Comparison of ENCODE assay signal across 1 cellular context in the genomic region with DNA sequence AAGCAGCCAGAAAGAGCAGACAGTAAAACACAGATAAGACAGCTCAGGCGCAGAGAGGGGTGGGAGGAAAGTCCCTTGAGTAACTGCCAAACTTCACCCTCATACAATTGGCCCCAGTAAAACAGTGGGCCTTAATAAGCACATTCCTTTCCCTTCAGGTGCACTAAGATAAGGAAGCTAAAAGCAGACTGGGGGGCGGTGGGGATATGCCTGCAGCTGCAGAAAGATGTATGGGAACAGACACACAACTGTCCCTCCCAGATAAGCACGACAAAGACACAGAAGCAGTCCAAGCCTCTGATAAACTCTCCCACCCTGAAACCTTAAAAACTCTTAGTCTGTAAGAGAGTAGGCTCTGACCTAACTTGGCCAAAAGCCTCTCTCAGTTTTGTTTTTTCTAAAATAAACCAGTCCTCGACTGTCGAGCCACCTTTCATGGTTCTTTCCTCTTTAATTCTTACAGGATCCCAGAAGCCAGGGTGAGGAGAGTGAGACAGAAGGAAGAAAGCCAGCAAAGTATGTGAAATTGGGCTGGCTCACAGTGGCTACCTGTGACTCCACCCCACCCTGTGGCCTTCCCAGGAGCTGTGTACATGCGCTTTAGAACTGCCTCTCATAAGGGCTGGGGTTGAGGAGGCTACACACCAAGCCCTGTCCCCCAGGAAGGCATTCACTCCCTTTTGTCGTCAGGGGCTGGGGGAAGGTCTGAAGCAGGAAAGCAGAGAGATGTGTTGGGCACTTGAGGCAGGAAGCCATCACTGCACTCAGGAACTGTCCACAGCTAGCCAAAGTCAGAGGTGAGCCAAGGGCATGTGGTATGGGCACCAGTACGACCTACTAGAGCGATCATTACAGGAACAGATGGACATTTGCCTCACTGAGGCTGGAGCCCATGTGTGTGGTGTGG.
TF ChIP-seq lines count a peak whose summit lies in the region.

No MANE protein-coding gene starts in this region.

TF ChIP-seq in K562, 482 proteins besides CTCF, POLR2A, EP300 and RAD21 (continued from another document):
- TF ChIP-seq, protein P1, sequence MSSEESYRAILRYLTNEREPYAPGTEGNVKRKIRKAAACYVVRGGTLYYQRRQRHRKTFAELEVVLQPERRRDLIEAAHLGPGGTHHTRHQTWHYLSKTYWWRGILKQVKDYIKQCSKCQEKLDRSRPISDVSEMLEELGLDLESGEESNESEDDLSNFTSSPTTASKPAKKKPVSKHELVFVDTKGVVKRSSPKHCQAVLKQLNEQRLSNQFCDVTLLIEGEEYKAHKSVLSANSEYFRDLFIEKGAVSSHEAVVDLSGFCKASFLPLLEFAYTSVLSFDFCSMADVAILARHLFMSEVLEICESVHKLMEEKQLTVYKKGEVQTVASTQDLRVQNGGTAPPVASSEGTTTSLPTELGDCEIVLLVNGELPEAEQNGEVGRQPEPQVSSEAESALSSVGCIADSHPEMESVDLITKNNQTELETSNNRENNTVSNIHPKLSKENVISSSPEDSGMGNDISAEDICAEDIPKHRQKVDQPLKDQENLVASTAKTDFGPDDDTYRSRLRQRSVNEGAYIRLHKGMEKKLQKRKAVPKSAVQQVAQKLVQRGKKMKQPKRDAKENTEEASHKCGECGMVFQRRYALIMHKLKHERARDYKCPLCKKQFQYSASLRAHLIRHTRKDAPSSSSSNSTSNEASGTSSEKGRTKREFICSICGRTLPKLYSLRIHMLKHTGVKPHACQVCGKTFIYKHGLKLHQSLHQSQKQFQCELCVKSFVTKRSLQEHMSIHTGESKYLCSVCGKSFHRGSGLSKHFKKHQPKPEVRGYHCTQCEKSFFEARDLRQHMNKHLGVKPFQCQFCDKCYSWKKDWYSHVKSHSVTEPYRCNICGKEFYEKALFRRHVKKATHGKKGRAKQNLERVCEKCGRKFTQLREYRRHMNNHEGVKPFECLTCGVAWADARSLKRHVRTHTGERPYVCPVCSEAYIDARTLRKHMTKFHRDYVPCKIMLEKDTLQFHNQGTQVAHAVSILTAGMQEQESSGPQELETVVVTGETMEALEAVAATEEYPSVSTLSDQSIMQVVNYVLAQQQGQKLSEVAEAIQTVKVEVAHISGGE (CRISPR knock-in tag; IDR thresholded peaks at IDR 0.05): peak in 1 of 3 experiments; percentile 91; a peak in 2 of 6 replicates
- TF ChIP-seq PRPF4 (IDR thresholded peaks at IDR 0.05; ENCODE audit: insufficient read depth, low read depth, low read length, poor library complexity, severe bottlenecking) (no peak), ETS2 (tag; IDR thresholded peaks at IDR 0.05; ENCODE audit: borderline replicate concordance, poor library complexity, severe bottlenecking) (no peak), DNMT1 (IDR thresholded peaks at IDR 0.05) (0 out of 2 replicates have a peak, but pooled peaks have one; percentile 54), NFE2 (IDR thresholded peaks at IDR 0.05; ENCODE audit: low read depth) (peak; percentile 87), ZNF77 (CRISPR knock-in tag; IDR thresholded peaks at IDR 0.05) (no peak), MCM7 (IDR thresholded peaks at IDR 0.05) (0 out of 4 replicates have a peak, but pooled peaks of 1 of the 2 experiments have one; percentile 54), MYNN (IDR thresholded peaks at IDR 0.05) (peak; percentile 77; the same call in 1 of the 2 replicates), MYNN (CRISPR knock-in tag; IDR thresholded peaks at IDR 0.05) (no peak), XRCC3 (IDR thresholded peaks at IDR 0.05) (no peak), MEIS2 (IDR thresholded peaks at IDR 0.05; ENCODE audit: partially characterized antibody) (peak; percentile 98), ZNF239 (CRISPR knock-in tag; IDR thresholded peaks at IDR 0.05) (peak; percentile 78), ZNF76 (CRISPR knock-in tag; IDR thresholded peaks at IDR 0.05; ENCODE audit: borderline replicate concordance) (peak; percentile 90; the same call in 1 of the 2 replicates), CSDE1 (IDR thresholded peaks at IDR 0.05) (no peak), IFI16 (CRISPR knock-in tag; IDR thresholded peaks at IDR 0.05) (no peak), ZNF175 (CRISPR knock-in tag; IDR thresholded peaks at IDR 0.05; ENCODE audit: low read depth) (peak; percentile 99), MECOM (CRISPR knock-in tag; IDR thresholded peaks at IDR 0.05) (no peak; the same call in 1 of the 2 replicates), HDAC8 (tag; IDR thresholded peaks at IDR 0.05) (no peak; the same call in 1 of the 2 replicates)
- TF ChIP-seq, protein P2, sequence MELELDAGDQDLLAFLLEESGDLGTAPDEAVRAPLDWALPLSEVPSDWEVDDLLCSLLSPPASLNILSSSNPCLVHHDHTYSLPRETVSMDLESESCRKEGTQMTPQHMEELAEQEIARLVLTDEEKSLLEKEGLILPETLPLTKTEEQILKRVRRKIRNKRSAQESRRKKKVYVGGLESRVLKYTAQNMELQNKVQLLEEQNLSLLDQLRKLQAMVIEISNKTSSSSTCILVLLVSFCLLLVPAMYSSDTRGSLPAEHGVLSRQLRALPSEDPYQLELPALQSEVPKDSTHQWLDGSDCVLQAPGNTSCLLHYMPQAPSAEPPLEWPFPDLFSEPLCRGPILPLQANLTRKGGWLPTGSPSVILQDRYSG (tag; conservative IDR thresholded peaks at IDR 0.05; ENCODE audit: low read depth): peak; percentile 95
- TF ChIP-seq, protein P3, sequence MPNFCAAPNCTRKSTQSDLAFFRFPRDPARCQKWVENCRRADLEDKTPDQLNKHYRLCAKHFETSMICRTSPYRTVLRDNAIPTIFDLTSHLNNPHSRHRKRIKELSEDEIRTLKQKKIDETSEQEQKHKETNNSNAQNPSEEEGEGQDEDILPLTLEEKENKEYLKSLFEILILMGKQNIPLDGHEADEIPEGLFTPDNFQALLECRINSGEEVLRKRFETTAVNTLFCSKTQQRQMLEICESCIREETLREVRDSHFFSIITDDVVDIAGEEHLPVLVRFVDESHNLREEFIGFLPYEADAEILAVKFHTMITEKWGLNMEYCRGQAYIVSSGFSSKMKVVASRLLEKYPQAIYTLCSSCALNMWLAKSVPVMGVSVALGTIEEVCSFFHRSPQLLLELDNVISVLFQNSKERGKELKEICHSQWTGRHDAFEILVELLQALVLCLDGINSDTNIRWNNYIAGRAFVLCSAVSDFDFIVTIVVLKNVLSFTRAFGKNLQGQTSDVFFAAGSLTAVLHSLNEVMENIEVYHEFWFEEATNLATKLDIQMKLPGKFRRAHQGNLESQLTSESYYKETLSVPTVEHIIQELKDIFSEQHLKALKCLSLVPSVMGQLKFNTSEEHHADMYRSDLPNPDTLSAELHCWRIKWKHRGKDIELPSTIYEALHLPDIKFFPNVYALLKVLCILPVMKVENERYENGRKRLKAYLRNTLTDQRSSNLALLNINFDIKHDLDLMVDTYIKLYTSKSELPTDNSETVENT (CRISPR knock-in tag; IDR thresholded peaks at IDR 0.05): no peak
- TF ChIP-seq, protein P4, sequence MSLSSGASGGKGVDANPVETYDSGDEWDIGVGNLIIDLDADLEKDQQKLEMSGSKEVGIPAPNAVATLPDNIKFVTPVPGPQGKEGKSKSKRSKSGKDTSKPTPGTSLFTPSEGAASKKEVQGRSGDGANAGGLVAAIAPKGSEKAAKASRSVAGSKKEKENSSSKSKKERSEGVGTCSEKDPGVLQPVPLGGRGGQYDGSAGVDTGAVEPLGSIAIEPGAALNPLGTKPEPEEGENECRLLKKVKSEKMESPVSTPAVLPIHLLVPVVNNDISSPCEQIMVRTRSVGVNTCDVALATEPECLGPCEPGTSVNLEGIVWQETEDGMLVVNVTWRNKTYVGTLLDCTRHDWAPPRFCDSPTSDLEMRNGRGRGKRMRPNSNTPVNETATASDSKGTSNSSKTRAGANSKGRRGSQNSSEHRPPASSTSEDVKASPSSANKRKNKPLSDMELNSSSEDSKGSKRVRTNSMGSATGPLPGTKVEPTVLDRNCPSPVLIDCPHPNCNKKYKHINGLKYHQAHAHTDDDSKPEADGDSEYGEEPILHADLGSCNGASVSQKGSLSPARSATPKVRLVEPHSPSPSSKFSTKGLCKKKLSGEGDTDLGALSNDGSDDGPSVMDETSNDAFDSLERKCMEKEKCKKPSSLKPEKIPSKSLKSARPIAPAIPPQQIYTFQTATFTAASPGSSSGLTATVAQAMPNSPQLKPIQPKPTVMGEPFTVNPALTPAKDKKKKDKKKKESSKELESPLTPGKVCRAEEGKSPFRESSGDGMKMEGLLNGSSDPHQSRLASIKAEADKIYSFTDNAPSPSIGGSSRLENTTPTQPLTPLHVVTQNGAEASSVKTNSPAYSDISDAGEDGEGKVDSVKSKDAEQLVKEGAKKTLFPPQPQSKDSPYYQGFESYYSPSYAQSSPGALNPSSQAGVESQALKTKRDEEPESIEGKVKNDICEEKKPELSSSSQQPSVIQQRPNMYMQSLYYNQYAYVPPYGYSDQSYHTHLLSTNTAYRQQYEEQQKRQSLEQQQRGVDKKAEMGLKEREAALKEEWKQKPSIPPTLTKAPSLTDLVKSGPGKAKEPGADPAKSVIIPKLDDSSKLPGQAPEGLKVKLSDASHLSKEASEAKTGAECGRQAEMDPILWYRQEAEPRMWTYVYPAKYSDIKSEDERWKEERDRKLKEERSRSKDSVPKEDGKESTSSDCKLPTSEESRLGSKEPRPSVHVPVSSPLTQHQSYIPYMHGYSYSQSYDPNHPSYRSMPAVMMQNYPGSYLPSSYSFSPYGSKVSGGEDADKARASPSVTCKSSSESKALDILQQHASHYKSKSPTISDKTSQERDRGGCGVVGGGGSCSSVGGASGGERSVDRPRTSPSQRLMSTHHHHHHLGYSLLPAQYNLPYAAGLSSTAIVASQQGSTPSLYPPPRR (CRISPR knock-in tag; IDR thresholded peaks at IDR 0.05; ENCODE audit: borderline replicate concordance): peak; percentile 97; the same call in 1 of the 2 replicates
- TF ChIP-seq, protein P5, sequence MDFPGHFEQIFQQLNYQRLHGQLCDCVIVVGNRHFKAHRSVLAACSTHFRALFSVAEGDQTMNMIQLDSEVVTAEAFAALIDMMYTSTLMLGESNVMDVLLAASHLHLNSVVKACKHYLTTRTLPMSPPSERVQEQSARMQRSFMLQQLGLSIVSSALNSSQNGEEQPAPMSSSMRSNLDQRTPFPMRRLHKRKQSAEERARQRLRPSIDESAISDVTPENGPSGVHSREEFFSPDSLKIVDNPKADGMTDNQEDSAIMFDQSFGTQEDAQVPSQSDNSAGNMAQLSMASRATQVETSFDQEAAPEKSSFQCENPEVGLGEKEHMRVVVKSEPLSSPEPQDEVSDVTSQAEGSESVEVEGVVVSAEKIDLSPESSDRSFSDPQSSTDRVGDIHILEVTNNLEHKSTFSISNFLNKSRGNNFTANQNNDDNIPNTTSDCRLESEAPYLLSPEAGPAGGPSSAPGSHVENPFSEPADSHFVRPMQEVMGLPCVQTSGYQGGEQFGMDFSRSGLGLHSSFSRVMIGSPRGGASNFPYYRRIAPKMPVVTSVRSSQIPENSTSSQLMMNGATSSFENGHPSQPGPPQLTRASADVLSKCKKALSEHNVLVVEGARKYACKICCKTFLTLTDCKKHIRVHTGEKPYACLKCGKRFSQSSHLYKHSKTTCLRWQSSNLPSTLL (IDR thresholded peaks at IDR 0.05): no peak
- TF ChIP-seq, protein P6, sequence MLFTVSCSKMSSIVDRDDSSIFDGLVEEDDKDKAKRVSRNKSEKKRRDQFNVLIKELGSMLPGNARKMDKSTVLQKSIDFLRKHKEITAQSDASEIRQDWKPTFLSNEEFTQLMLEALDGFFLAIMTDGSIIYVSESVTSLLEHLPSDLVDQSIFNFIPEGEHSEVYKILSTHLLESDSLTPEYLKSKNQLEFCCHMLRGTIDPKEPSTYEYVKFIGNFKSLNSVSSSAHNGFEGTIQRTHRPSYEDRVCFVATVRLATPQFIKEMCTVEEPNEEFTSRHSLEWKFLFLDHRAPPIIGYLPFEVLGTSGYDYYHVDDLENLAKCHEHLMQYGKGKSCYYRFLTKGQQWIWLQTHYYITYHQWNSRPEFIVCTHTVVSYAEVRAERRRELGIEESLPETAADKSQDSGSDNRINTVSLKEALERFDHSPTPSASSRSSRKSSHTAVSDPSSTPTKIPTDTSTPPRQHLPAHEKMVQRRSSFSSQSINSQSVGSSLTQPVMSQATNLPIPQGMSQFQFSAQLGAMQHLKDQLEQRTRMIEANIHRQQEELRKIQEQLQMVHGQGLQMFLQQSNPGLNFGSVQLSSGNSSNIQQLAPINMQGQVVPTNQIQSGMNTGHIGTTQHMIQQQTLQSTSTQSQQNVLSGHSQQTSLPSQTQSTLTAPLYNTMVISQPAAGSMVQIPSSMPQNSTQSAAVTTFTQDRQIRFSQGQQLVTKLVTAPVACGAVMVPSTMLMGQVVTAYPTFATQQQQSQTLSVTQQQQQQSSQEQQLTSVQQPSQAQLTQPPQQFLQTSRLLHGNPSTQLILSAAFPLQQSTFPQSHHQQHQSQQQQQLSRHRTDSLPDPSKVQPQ (CRISPR knock-in tag; IDR thresholded peaks at IDR 0.05; ENCODE audit: borderline replicate concordance): 0 out of 2 replicates have a peak, but pooled peaks have one; percentile 79
- TF ChIP-seq, protein P7, sequence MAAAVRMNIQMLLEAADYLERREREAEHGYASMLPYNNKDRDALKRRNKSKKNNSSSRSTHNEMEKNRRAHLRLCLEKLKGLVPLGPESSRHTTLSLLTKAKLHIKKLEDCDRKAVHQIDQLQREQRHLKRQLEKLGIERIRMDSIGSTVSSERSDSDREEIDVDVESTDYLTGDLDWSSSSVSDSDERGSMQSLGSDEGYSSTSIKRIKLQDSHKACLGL (CRISPR knock-in tag; IDR thresholded peaks at IDR 0.05; ENCODE audit: borderline replicate concordance, poor library complexity, severe bottlenecking): no peak
TF ChIP-seq in K562: peak in this region for 195.
